In the genomic region with DNA sequence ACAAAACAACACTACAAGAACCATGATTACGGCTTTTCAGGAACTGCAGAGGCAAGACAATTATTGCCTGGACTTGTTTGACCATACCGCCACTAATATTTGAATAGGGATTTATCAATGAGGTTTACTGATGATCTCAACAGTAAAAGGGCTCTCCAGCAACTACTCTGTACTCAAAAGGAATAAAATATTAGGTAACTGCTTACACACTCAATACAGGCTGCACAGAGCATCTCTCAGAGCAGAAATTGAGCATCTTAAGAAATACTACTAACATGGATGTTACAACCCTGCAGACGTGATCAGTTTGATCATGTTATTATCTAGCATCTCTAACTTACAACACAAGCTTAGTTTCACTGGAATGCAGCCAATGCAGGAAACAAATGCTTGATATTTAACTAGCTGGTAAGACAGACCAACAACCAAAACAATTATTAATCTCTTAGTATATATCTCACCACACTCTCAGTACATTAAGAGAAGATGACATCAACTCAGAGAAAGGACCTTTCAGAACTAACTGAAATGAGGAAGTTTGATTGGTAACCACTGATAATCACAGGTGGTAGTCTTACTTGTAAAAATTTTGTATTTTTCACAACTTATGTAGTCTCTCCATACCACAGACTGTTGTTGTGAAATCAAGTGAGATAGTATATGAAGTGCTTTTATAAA, we compare ENCODE assay signal across 8 cellular contexts. TPM values are rescaled to one million over a fixed set of nuclear protein-coding genes. Genes with fewer than 3 reads are reported as not detected.
DNase-seq lines count a peak whose midpoint lies in the region; ATAC-seq, FAIRE-seq and TF ChIP-seq lines count a peak whose summit lies in the region.

No MANE protein-coding gene starts in this region.

- peaks cover 100% of the 10 kb centered on the region for H3K79me2 ChIP-seq in neural progenitor cell (ENCODE audit: low read depth)

- peak; percentile 79 for ATAC-seq in GM18909 (IDR thresholded peaks at IDR 0.05; ENCODE audit: poor library complexity, unreplicated experiment)
- peak; percentile 58 for ATAC-seq in HG03064 (IDR thresholded peaks at IDR 0.05; ENCODE audit: low read depth, unreplicated experiment)
- peak; percentile 37 for ATAC-seq in T-helper 17 cell

- H3K9me3 Mint-ChIP-seq in nephron progenitor cell (no peaks in the 10 kb centered on the region), neural progenitor cell (no peaks in the 10 kb centered on the region)

- H3F3A ChIP-seq in neural progenitor cell (ENCODE audit: low read depth), result peaks cover 20% of the 10 kb centered on the region

- H2AFZ ChIP-seq in neural progenitor cell (replicated peaks), result no peak overlapping the region

- H3K27me3 Mint-ChIP-seq in T-helper 17 cell (no peaks in the 10 kb centered on the region), nephron progenitor cell (ENCODE audit: low read depth, poor library complexity) (no peaks in the 10 kb centered on the region), neural progenitor cell (ENCODE audit: insufficient read depth, low read depth) (no peaks in the 10 kb centered on the region)

- H3K9me3 ChIP-seq in T-helper 17 cell (ENCODE audit: control insufficient read depth, low read length, poor library complexity, severe bottlenecking), result no peaks in the 10 kb centered on the region
- H3K9me3 ChIP-seq in neural progenitor cell (ENCODE audit: low read depth), result no peaks in the 10 kb centered on the region

- TF ChIP-seq CTCF in nephron progenitor cell (IDR thresholded peaks at IDR 0.05) (no peak), neural progenitor cell (IDR thresholded peaks at IDR 0.05) (no peak)

- peaks cover 46% of the 10 kb centered on the region for H3K4me1 Mint-ChIP-seq in T-helper 17 cell
- H3K4me1 Mint-ChIP-seq in nephron progenitor cell, result peaks cover 36% of the 10 kb centered on the region
- H3K4me1 Mint-ChIP-seq in neural progenitor cell, result peaks cover 10% of the 10 kb centered on the region

- H3K4me3 Mint-ChIP-seq in T-helper 17 cell (no peak overlapping the region), nephron progenitor cell (no peak overlapping the region), neural progenitor cell (no peak overlapping the region)

- no peak overlapping the region for H3K27ac ChIP-seq in neural progenitor cell

- no peak for DNase-seq in T-helper 17 cell
- no peak for DNase-seq in nephron progenitor cell
- DNase-seq in C1 segment of cervical spinal cord (lab: John Stamatoyannopoulos, UW), result no peak
- DNase-seq in frontal cortex (ENCODE audit: low spot score in 2 of 2), result no peak
- no peak for DNase-seq in A172 (ENCODE audit: low spot score)
- no peak for DNase-seq in neural progenitor cell (ENCODE audit: low spot score)

- H3K4me1 ChIP-seq in neural progenitor cell, result peaks cover 28% of the 10 kb centered on the region

- H3K27me3 ChIP-seq in neural progenitor cell, result no peaks in the 10 kb centered on the region

- H3K27ac Mint-ChIP-seq in T-helper 17 cell, result peak overlapping the region; percentile 24
- H3K27ac Mint-ChIP-seq in nephron progenitor cell, result peak overlapping the region; percentile 5
- no peak overlapping the region for H3K27ac Mint-ChIP-seq in neural progenitor cell

- peaks cover 100% of the 10 kb centered on the region for H4K20me1 ChIP-seq in neural progenitor cell (ENCODE audit: low read depth)

- no peak overlapping the region for H3K4me3 ChIP-seq in neural progenitor cell

- no peaks in the 10 kb centered on the region for H3K36me3 ChIP-seq in neural progenitor cell

- H3K36me3 Mint-ChIP-seq in T-helper 17 cell (ENCODE audit: low read depth) (peaks cover 2% of the 10 kb centered on the region), nephron progenitor cell (ENCODE audit: low read depth) (peaks cover 22% of the 10 kb centered on the region), neural progenitor cell (peaks cover 6% of the 10 kb centered on the region)

- H3K9ac ChIP-seq in neural progenitor cell, result no peak overlapping the region

- no peak for FAIRE-seq in frontal cortex (lab: Jason Lieb, UNC)

- no peak overlapping the region for H3K4me2 ChIP-seq in neural progenitor cell

RNA-seq across cellular contexts. Expression of gene PUM1, which starts 52.2 kb away (rescaled TPM):
- total RNA-seq in T-helper 17 cell, result 100 to 1,000 TPM; 186 to 202 TPM
- total RNA-seq in frontal cortex, result 123 TPM
- 25.7 and 30.4 TPM in 2 replicates for total RNA-seq in A172 (2014; rRNA removed; shearing (Covaris generic))
- total RNA-seq in neural progenitor cell (ENCODE audit: low replicate concordance), result 130 and 143 TPM in 2 replicates
